ENCODE assay signal across 13 cellular contexts in genomic region chr22:39041908-39042307, GRCh38. TPM values are rescaled to one million over a fixed set of nuclear protein-coding genes. Genes with fewer than 3 reads are reported as not detected.
DNase-seq lines count a peak whose midpoint lies in the region; ATAC-seq and TF ChIP-seq lines count a peak whose summit lies in the region.
"Had no signal": no experiment of that assay in that cellular context is flagged by ENCODE, and none has a peak within 500 bp of the region (broad histone marks: within the 10 kb centered on the region; RNA-seq: fewer than 3 reads in every experiment).

No MANE protein-coding gene starts in this region.

- H3K27ac Mint-ChIP-seq in stimulated activated naive CD8-positive, alpha-beta T cell treated with anti-CD3 and anti-CD28 coated beads, Interleukin-15, Interleukin-2, amounts not matched to agents 100 ng/mL and 50 ng/mL, for 24 hours: peak overlapping the region; percentile 71
- H3K27ac Mint-ChIP-seq in activated CD4-positive, alpha-beta memory T cell treated with anti-CD3 and anti-CD28 coated beads for 36 hours: peak overlapping the region; percentile 91

- no peak overlapping the region for H3K23ac ChIP-seq in mesenchymal stem cell (ENCODE audit: low read length in 2 of 2)

- no peak for TF ChIP-seq EP300 in stomach (IDR thresholded peaks at IDR 0.05)

- H3K4me2 ChIP-seq in mesenchymal stem cell (ENCODE audit: low read length, poor library complexity, severe bottlenecking): peak overlapping the region; percentile 37

- peak overlapping the region; percentile 90 for H2AK5ac ChIP-seq in mesenchymal stem cell (ENCODE audit: low read length, severe bottlenecking)

- peaks cover 24% of the 10 kb centered on the region for H3K36me3 Mint-ChIP-seq in stimulated activated naive CD8-positive, alpha-beta T cell treated with anti-CD3 and anti-CD28 coated beads, Interleukin-15, Interleukin-2, amounts not matched to agents 100 ng/mL and 50 ng/mL, for 24 hours (ENCODE audit: low read depth)
- peaks cover 7% of the 10 kb centered on the region for H3K36me3 Mint-ChIP-seq in activated CD4-positive, alpha-beta memory T cell treated with anti-CD3 and anti-CD28 coated beads for 36 hours

- H3K4me3 Mint-ChIP-seq in stimulated activated naive CD8-positive, alpha-beta T cell treated with anti-CD3 and anti-CD28 coated beads, Interleukin-15, Interleukin-2, amounts not matched to agents 100 ng/mL and 50 ng/mL, for 24 hours: peak overlapping the region; percentile 94
- H3K4me3 Mint-ChIP-seq in activated CD4-positive, alpha-beta memory T cell treated with anti-CD3 and anti-CD28 coated beads for 36 hours: peak overlapping the region; percentile 88

- peaks cover 52% of the 10 kb centered on the region for H3K4me1 Mint-ChIP-seq in stimulated activated naive CD8-positive, alpha-beta T cell treated with anti-CD3 and anti-CD28 coated beads, Interleukin-15, Interleukin-2, amounts not matched to agents 100 ng/mL and 50 ng/mL, for 24 hours (ENCODE audit: low read depth)
- peaks cover 21% of the 10 kb centered on the region for H3K4me1 Mint-ChIP-seq in activated CD4-positive, alpha-beta memory T cell treated with anti-CD3 and anti-CD28 coated beads for 36 hours (ENCODE audit: low read depth)

- H3K9me3 Mint-ChIP-seq in stimulated activated naive CD8-positive, alpha-beta T cell treated with anti-CD3 and anti-CD28 coated beads, Interleukin-15, Interleukin-2, amounts not matched to agents 100 ng/mL and 50 ng/mL, for 24 hours: no peaks in the 10 kb centered on the region
- no peaks in the 10 kb centered on the region for H3K9me3 Mint-ChIP-seq in activated CD4-positive, alpha-beta memory T cell treated with anti-CD3 and anti-CD28 coated beads for 36 hours

- H3K27ac ChIP-seq in mesenchymal stem cell (ENCODE audit: low read length, poor library complexity, severe bottlenecking): no peak overlapping the region
- H3K27ac ChIP-seq in stomach: peak overlapping the region in 2 of 5 donors; percentile 90 to 91

- H3K4me3 ChIP-seq in mesenchymal stem cell (ENCODE audit: insufficient read depth in 1 of 2, low read depth in 1 of 2, low read length in 2 of 2) (peak overlapping the region in 1 of 2 experiments; percentile 86), stomach (peak overlapping the region in 1 of 4 donors; percentile 63)

- no peak overlapping the region for H4K8ac ChIP-seq in mesenchymal stem cell (ENCODE audit: low read length)

- POLR2A ChIA-PET in activated CD4-positive, alpha-beta memory T cell treated with anti-CD3 and anti-CD28 coated beads for 36 hours (lab: Charles Lee): interaction anchor here (0.6 kb wide), 1 partner anchor 26 kb away, joined by 3 read pairs; no protein-coding TSS in a partner anchor

- H3K4ac ChIP-seq in mesenchymal stem cell (ENCODE audit: low read depth in 1 of 2, low read length in 2 of 2): no peak overlapping the region

- CTCF ChIA-PET in activated CD4-positive, alpha-beta memory T cell treated with anti-CD3 and anti-CD28 coated beads for 36 hours (lab: Charles Lee): no interaction called here

- intact Hi-C loops in activated CD4-positive, alpha-beta memory T cell treated with anti-CD3 and anti-CD28 coated beads for 36 hours (cut with micrococcal nuclease): no loop called here
- intact Hi-C loops in stomach (cut with DNase I; ENCODE audit: low total_unique reads): no loop called here

- H3K36me3 ChIP-seq in mesenchymal stem cell (ENCODE audit: control insufficient read depth in 1 of 2, insufficient read depth in 2 of 2, low read depth in 1 of 2, low read length in 2 of 2) (peaks cover 4 to 20% of the 10 kb centered on the region in 2 experiments), stomach (peaks cover 0 to 26% (median 19%) of the 10 kb centered on the region in 4 donors)
- H3K36me3 ChIP-seq: ovary had no signal

- H3K27me3 ChIP-seq in mesenchymal stem cell (ENCODE audit: control insufficient read depth in 1 of 2, insufficient read depth in 1 of 2, low read length in 2 of 2): no peaks in the 10 kb centered on the region
- H3K27me3 ChIP-seq in stomach: no peaks in the 10 kb centered on the region
- H3K27me3 ChIP-seq: ovary had no signal

- DNase-seq in stimulated activated naive CD8-positive, alpha-beta T cell treated with anti-CD3 and anti-CD28 coated beads, Interleukin-15, Interleukin-2, amounts not matched to agents 100 U/mL and 50 U/mL, for 24 hours: no peak
- DNase-seq in activated CD4-positive, alpha-beta memory T cell treated with anti-CD3 and anti-CD28 coated beads for 36 hours: no peak
- DNase-seq in mesenchymal stem cell (no peak), cerebellar cortex (ENCODE audit: low spot score) (no peak), stomach (no peak), dedifferentiated amniotic fluid mesenchymal stem cell (ENCODE audit: extremely low spot score) (no peak), NCI-H226 (no peak)
- DNase-seq: activated CD4-positive, alpha-beta T cell treated with anti-CD3 and anti-CD28 coated beads, Interleukin-2, amount 50 U/mL, for 48 hours; kidney; NCI-H510A treated with DMSO at 0.1 percent for 48 hours; ovary had no signal

- no peak for TF ChIP-seq CTCF in stomach (IDR thresholded peaks at IDR 0.05)

- no peak overlapping the region for H2AFZ ChIP-seq in mesenchymal stem cell (ENCODE audit: low read depth, low read length)

- H3K4me1 ChIP-seq in mesenchymal stem cell (ENCODE audit: control insufficient read depth, insufficient read depth, low read depth, low read length): peaks cover 13% of the 10 kb centered on the region
- peaks cover 8 to 23% (median 16%) of the 10 kb centered on the region in 4 donors for H3K4me1 ChIP-seq in stomach

- H2BK15ac ChIP-seq in mesenchymal stem cell (ENCODE audit: low read depth, poor library complexity, severe bottlenecking): no peak overlapping the region

- H2BK12ac ChIP-seq in mesenchymal stem cell (ENCODE audit: low read length in 2 of 2): no peak overlapping the region

- no peak overlapping the region for H2BK120ac ChIP-seq in mesenchymal stem cell (ENCODE audit: low read depth, low read length)

- no peak overlapping the region for H4K91ac ChIP-seq in mesenchymal stem cell (ENCODE audit: low read length)

- 96% methylated on average over 7 of the region's 7 CpGs for WGBS in mesenchymal stem cell
- 90 to 98% (median 94%) methylated on average over 7 of the region's 7 CpGs for WGBS in stomach, 5 donors

- H3K14ac ChIP-seq in mesenchymal stem cell (ENCODE audit: low read length in 2 of 2): peak overlapping the region in 1 of 2 experiments; percentile 91

- TF ChIP-seq POLR2A in stomach (IDR thresholded peaks at IDR 0.05): no peak

- no peaks in the 10 kb centered on the region for H3K27me3 Mint-ChIP-seq in stimulated activated naive CD8-positive, alpha-beta T cell treated with anti-CD3 and anti-CD28 coated beads, Interleukin-15, Interleukin-2, amounts not matched to agents 100 ng/mL and 50 ng/mL, for 24 hours
- no peaks in the 10 kb centered on the region for H3K27me3 Mint-ChIP-seq in activated CD4-positive, alpha-beta memory T cell treated with anti-CD3 and anti-CD28 coated beads for 36 hours

- H3K79me1 ChIP-seq in mesenchymal stem cell (replicated peaks; ENCODE audit: low read length, poor library complexity, severe bottlenecking): peaks cover 9% of the 10 kb centered on the region

- H3K9me3 ChIP-seq in mesenchymal stem cell (ENCODE audit: control insufficient read depth, low read length) (no peaks in the 10 kb centered on the region), stomach (no peaks in the 10 kb centered on the region)
- H3K9me3 ChIP-seq: ovary had no signal

- H3K18ac ChIP-seq in mesenchymal stem cell (ENCODE audit: low read depth in 1 of 2, low read length in 2 of 2): no peak overlapping the region

- no peak overlapping the region for H2BK5ac ChIP-seq in mesenchymal stem cell (ENCODE audit: low read depth, low read length, poor library complexity, severe bottlenecking)

- no peak overlapping the region for H3K9ac ChIP-seq in mesenchymal stem cell (ENCODE audit: low read length)

- no peak for ATAC-seq in stimulated activated naive CD8-positive, alpha-beta T cell treated with anti-CD3 and anti-CD28 coated beads, Interleukin-15, Interleukin-2, amounts not matched to agents 100 U/mL and 50 U/mL, for 24 hours

RNA-seq across cellular contexts. Expression of gene APOBEC3F, which starts 1.2 kb away (rescaled TPM):
- 10 to 100 TPM; 33.4 to 34.9 TPM for total RNA-seq in activated CD4-positive, alpha-beta memory T cell treated with anti-CD3 and anti-CD28 coated beads for 36 hours
- 13.4 TPM for polyA plus RNA-seq in mesenchymal stem cell (2013, experiment 1 of 2)
- 14.5 TPM for polyA plus RNA-seq in mesenchymal stem cell (2013, experiment 2 of 2)
- total RNA-seq in stomach: 1 to 10 TPM in 3 of 5 donors, under 1 TPM in 1, not detected in 1; 0.89 to 4.1 (median 2.3) TPM
- 1 to 10 TPM; 4.1 to 8.2 (median 4.6) TPM for polyA plus RNA-seq in stomach

RNA-seq across cellular contexts. Expression of gene APOBEC3D, which starts 21.0 kb away (rescaled TPM):
- 10 to 100 TPM; 54.1 to 54.5 TPM for total RNA-seq in activated CD4-positive, alpha-beta memory T cell treated with anti-CD3 and anti-CD28 coated beads for 36 hours
- polyA plus RNA-seq in mesenchymal stem cell (2013, experiment 1 of 2): 5.2 TPM
- 5.4 TPM for polyA plus RNA-seq in mesenchymal stem cell (2013, experiment 2 of 2)
- 1 to 10 TPM in 3 of 5 donors, under 1 TPM in 1, not detected in 1; 0.29 to 5.3 (median 2.4) TPM for total RNA-seq in stomach
- 1 to 10 TPM; 1.3 to 3.3 (median 2.9) TPM for polyA plus RNA-seq in stomach

RNA-seq across cellular contexts. Expression of gene APOBEC3C, which starts 27.9 kb away (rescaled TPM):
- 100 to 1,000 TPM; 141 to 142 TPM for total RNA-seq in activated CD4-positive, alpha-beta memory T cell treated with anti-CD3 and anti-CD28 coated beads for 36 hours
- 121 TPM for polyA plus RNA-seq in mesenchymal stem cell (2013, experiment 1 of 2)
- 121 TPM for polyA plus RNA-seq in mesenchymal stem cell (2013, experiment 2 of 2)
- total RNA-seq in stomach: 10 to 100 TPM in 1 of 5 donors, 1 to 10 TPM in 4; 1.2 to 11.6 (median 2.0) TPM
- polyA plus RNA-seq in stomach: 10 to 100 TPM; 12.1 to 15.4 (median 14.9) TPM

RNA-seq across cellular contexts. Expression of gene APOBEC3G, which starts 35.2 kb away (rescaled TPM):
- 100 to 1,000 TPM; 106 to 108 TPM for total RNA-seq in activated CD4-positive, alpha-beta memory T cell treated with anti-CD3 and anti-CD28 coated beads for 36 hours
- polyA plus RNA-seq in mesenchymal stem cell (2013, experiment 1 of 2): 10.2 TPM
- 10.7 TPM for polyA plus RNA-seq in mesenchymal stem cell (2013, experiment 2 of 2)
- total RNA-seq in stomach: 10 to 100 TPM in 1 of 5 donors, 1 to 10 TPM in 2, under 1 TPM in 1, not detected in 1; 0.45 to 19.6 (median 3.6) TPM
- 1 to 10 TPM; 4.1 to 9.3 (median 7.0) TPM for polyA plus RNA-seq in stomach

RNA-seq across cellular contexts. Expression of gene APOBEC3H, which starts 55.1 kb away (rescaled TPM):
- 10 to 100 TPM; 23.6 to 25.3 TPM for total RNA-seq in activated CD4-positive, alpha-beta memory T cell treated with anti-CD3 and anti-CD28 coated beads for 36 hours
- polyA plus RNA-seq in mesenchymal stem cell (2013, experiment 1 of 2): 0.76 TPM
- 0.51 TPM for polyA plus RNA-seq in mesenchymal stem cell (2013, experiment 2 of 2)
- total RNA-seq in stomach: 1 to 10 TPM in 1 of 5 donors, not detected in 4; 7.8 TPM
- under 1 TPM in 1 of 3 donors, not detected in 2; 0.63 TPM for polyA plus RNA-seq in stomach
- total RNA-seq: subcutaneous adipose tissue had no signal

Comparison
In these comparisons a context has a peak if more than half of its experiments do, and no peak if none do; other contexts are left out.
1. RNA of gene APOBEC3F, which starts 1.2 kb away (total RNA-seq): 33.4 to 34.9 TPM in activated CD4-positive, alpha-beta memory T cell treated with anti-CD3 and anti-CD28 coated beads for 36 hours; 0.89 to 4.1 TPM in stomach; every median in the first group is over 4 times any median in the second.
2. RNA of gene APOBEC3D, which starts 21.0 kb away (total RNA-seq): 54.1 to 54.5 TPM in activated CD4-positive, alpha-beta memory T cell treated with anti-CD3 and anti-CD28 coated beads for 36 hours; 0.29 to 5.3 TPM in stomach; every median in the first group is over 4 times any median in the second.
3. RNA of gene APOBEC3C, which starts 27.9 kb away (total RNA-seq): 141 to 142 TPM in activated CD4-positive, alpha-beta memory T cell treated with anti-CD3 and anti-CD28 coated beads for 36 hours; 1.2 to 11.6 TPM in stomach; every median in the first group is over 10 times any median in the second.